ENCODE assay signal across 26 cellular contexts in the genomic region with DNA sequence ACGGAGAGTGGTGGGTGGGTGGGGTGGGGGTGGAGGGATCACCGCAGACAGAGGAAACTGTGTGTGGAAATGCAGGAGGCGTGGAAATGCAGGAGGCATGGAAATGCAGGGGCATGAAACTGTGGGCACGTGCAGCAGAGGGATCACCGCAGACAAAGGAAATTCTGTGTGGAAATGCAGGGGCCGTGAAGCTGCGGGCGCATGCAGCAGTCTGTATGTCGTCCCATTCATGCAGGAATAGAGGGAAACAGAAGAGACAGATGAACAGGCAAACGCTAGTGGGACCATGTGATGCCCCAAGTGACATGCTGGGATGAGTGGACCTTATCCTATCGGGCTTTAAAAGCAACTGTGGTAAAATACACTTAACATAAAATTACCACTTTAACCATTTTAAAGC. TPM values are rescaled to one million over a fixed set of nuclear protein-coding genes. Genes with fewer than 3 reads are reported as not detected.
"Had no signal": no experiment of that assay in that cellular context is flagged by ENCODE, and none has a peak within 500 bp of the region (broad histone marks: within the 10 kb centered on the region; RNA-seq: fewer than 3 reads in every experiment).

No MANE protein-coding gene starts in this region.

- H3K4me3 ChIP-seq: dorsolateral prefrontal cortex, heart right ventricle, neural progenitor cell, right lobe of liver, smooth muscle cell, suprapubic skin, transverse colon had no signal

- H3K27ac Mint-ChIP-seq: endodermal cell; naive thymus-derived CD8-positive, alpha-beta T cell; neural progenitor cell; stimulated activated naive CD8-positive, alpha-beta T cell treated with anti-CD3 and anti-CD28 coated beads, Interleukin-15, amount 100 ng/mL, for 72 hours had no signal

- H3K27me3 ChIP-seq: heart right ventricle, neural progenitor cell, right lobe of liver, suprapubic skin, transverse colon had no signal

- H3K27ac ChIP-seq: dorsolateral prefrontal cortex, epithelial cell of prostate, foreskin keratinocyte, neural progenitor cell, right lobe of liver, suprapubic skin, transverse colon had no signal

- DNase-seq: central memory CD4-positive, alpha-beta T cell; dorsolateral prefrontal cortex; effector CD8-positive, alpha-beta T cell; endodermal cell; foreskin keratinocyte; glutamatergic neuron; heart right ventricle; hippocampal formation; kidney glomerular epithelial cell; left colon; mammary epithelial cell; naive thymus-derived CD8-positive, alpha-beta T cell; nucleus accumbens; right lobe of liver; stimulated activated CD4-positive, alpha-beta T cell treated with anti-CD3 and anti-CD28 coated beads, Interleukin-12 subunit alpha, Interleukin-12 subunit beta, amount 100 ng/mL, for 4 hours; stimulated activated CD4-positive, alpha-beta T cell treated with anti-CD3 and anti-CD28 coated beads, Interleukin-1b, Interleukin-23, amount 100 ng/mL, for 48 hours; stimulated activated CD4-positive, alpha-beta T cell treated with anti-CD3 and anti-CD28 coated beads, Interleukin-4, amount 100 ng/mL, for 1 hour; stimulated activated CD8-positive, alpha-beta memory T cell treated with anti-CD3 and anti-CD28 coated beads, Interleukin-4, amount 100 ng/mL, for 48 hours; stimulated activated naive CD4-positive, alpha-beta T cell; stimulated activated naive CD8-positive, alpha-beta T cell treated with anti-CD3 and anti-CD28 coated beads, Interleukin-15, amount 100 ng/mL, for 72 hours; transverse colon had no signal

- H3K4me3 Mint-ChIP-seq: endodermal cell; naive thymus-derived CD8-positive, alpha-beta T cell; neural progenitor cell; stimulated activated naive CD8-positive, alpha-beta T cell treated with anti-CD3 and anti-CD28 coated beads, Interleukin-15, amount 100 ng/mL, for 72 hours had no signal

- H3K4me1 Mint-ChIP-seq: naive thymus-derived CD8-positive, alpha-beta T cell; stimulated activated naive CD8-positive, alpha-beta T cell treated with anti-CD3 and anti-CD28 coated beads, Interleukin-15, amount 100 ng/mL, for 72 hours had no signal

- H3K9me3 ChIP-seq: heart right ventricle, right lobe of liver, suprapubic skin, transverse colon had no signal

- H3K9me3 Mint-ChIP-seq: stimulated activated naive CD8-positive, alpha-beta T cell treated with anti-CD3 and anti-CD28 coated beads, Interleukin-15, amount 100 ng/mL, for 72 hours had no signal

- H3K36me3 ChIP-seq: heart right ventricle, right lobe of liver, suprapubic skin, transverse colon had no signal

- H3K36me3 Mint-ChIP-seq: naive thymus-derived CD8-positive, alpha-beta T cell had no signal

- ATAC-seq: esophagus mucosa; foreskin keratinocyte; left colon; naive thymus-derived CD8-positive, alpha-beta T cell; right lobe of liver; stimulated activated naive CD8-positive, alpha-beta T cell treated with anti-CD3 and anti-CD28 coated beads, Interleukin-15, amount 100 ng/mL, for 72 hours had no signal

- H3K4me1 ChIP-seq: foreskin keratinocyte, right lobe of liver, suprapubic skin, transverse colon had no signal

RNA-seq across cellular contexts. Expression of a gene that starts 42.2 kb away (rescaled TPM):
- total RNA-seq: foreskin keratinocyte; naive thymus-derived CD8-positive, alpha-beta T cell had no signal
